ENCODE assay signal across 10 cellular contexts in the genomic region with DNA sequence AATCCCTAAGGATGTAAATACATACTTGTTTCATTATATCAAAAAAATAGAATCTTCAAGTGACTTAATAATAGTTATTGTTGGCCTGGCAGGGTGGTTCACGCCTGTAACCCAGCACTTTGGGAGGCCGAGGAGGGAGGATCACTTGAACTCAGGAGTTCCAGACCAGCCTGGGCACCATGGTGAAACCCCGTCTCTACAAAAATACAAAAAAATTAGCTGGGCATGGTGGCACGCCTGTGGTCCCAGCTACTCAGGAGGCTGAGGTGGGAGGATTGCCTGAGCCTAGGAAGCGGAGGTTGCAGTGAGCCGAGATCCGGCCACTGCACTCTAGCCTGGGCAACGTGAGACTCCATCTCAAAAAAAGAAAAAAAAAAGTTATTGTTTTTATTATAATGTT. TPM values are rescaled to one million over a fixed set of nuclear protein-coding genes. Genes with fewer than 3 reads are reported as not detected.
DNase-seq lines count a peak whose midpoint lies in the region; ATAC-seq and TF ChIP-seq lines count a peak whose summit lies in the region.
"Had no signal": no experiment of that assay in that cellular context is flagged by ENCODE, and none has a peak within 500 bp of the region (broad histone marks: within the 10 kb centered on the region; RNA-seq: fewer than 3 reads in every experiment).

No MANE protein-coding gene starts in this region.

- WGBS in hepatocyte (ENCODE audit: low lambda C conversion rate, missing lambda C conversion rate) = 95% methylated on average over 8 of the region's 8 CpGs

- H3K4me1 ChIP-seq in hepatocyte (ENCODE audit: insufficient read depth) = peaks cover 15% of the 10 kb centered on the region

- H3K27me3 Mint-ChIP-seq in activated T-cell treated with anti-CD3 and anti-CD28 coated beads, Interleukin-2, amount 50 U/mL, for 4 hours (ENCODE audit: low read depth) = no peaks in the 10 kb centered on the region
- H3K27me3 Mint-ChIP-seq in activated CD4-positive, alpha-beta memory T cell treated with anti-CD3 and anti-CD28 coated beads for 36 hours = no peaks in the 10 kb centered on the region
- no peaks in the 10 kb centered on the region for H3K27me3 Mint-ChIP-seq in stimulated activated naive B cell treated with anti-CD40 and anti-IgM and Interleukin-4, amounts not matched to agents 10 μg/mL and 1 μg/mL and 100 μg/mL, for 72 hours

- no peaks in the 10 kb centered on the region for H3K9me3 ChIP-seq in hepatocyte (ENCODE audit: low read depth)

- CTCF ChIA-PET in activated CD4-positive, alpha-beta memory T cell treated with anti-CD3 and anti-CD28 coated beads for 36 hours (lab: Charles Lee) = no interaction called here

- ATAC-seq in activated T-cell treated with anti-CD3 and anti-CD28 coated beads, Interleukin-2, amount 50 U/mL, for 4 hours = no peak
- no peak for ATAC-seq in stimulated activated naive B cell treated with anti-CD40 and anti-IgM and Interleukin-4, amounts not matched to agents 10 μg/mL and 1 μg/mL and 100 μg/mL, for 72 hours (replicated peaks)
- no peak for ATAC-seq in HG02970 (IDR thresholded peaks at IDR 0.05; ENCODE audit: low FRiP score, unreplicated experiment)

- H4K20me1 ChIP-seq in hepatocyte (ENCODE audit: insufficient read depth, poor library complexity, severe bottlenecking) = peaks cover 52% of the 10 kb centered on the region

- peaks cover 65% of the 10 kb centered on the region for H3K4me1 Mint-ChIP-seq in activated T-cell treated with anti-CD3 and anti-CD28 coated beads, Interleukin-2, amount 50 U/mL, for 4 hours (ENCODE audit: low read depth)
- H3K4me1 Mint-ChIP-seq in activated CD4-positive, alpha-beta memory T cell treated with anti-CD3 and anti-CD28 coated beads for 36 hours (ENCODE audit: low read depth) = peaks cover 65% of the 10 kb centered on the region
- H3K4me1 Mint-ChIP-seq in stimulated activated naive B cell treated with anti-CD40 and anti-IgM and Interleukin-4, amounts not matched to agents 10 μg/mL and 1 μg/mL and 100 μg/mL, for 72 hours = peaks cover 12 to 40% of the 10 kb centered on the region in 2 donors

- H3K9me3 Mint-ChIP-seq in activated T-cell treated with anti-CD3 and anti-CD28 coated beads, Interleukin-2, amount 50 U/mL, for 4 hours = no peaks in the 10 kb centered on the region
- H3K9me3 Mint-ChIP-seq in activated CD4-positive, alpha-beta memory T cell treated with anti-CD3 and anti-CD28 coated beads for 36 hours = no peaks in the 10 kb centered on the region
- no peaks in the 10 kb centered on the region for H3K9me3 Mint-ChIP-seq in stimulated activated naive B cell treated with anti-CD40 and anti-IgM and Interleukin-4, amounts not matched to agents 10 μg/mL and 1 μg/mL and 100 μg/mL, for 72 hours

- no peak overlapping the region for H3K4me3 ChIP-seq in hepatocyte

- no peak for TF ChIP-seq CTCF in hepatocyte (IDR thresholded peaks at IDR 0.05; ENCODE audit: poor library complexity)

- H3K36me3 ChIP-seq in hepatocyte (replicated peaks; ENCODE audit: insufficient read depth, low read depth) = no peaks in the 10 kb centered on the region

- no peak overlapping the region for H3K27ac ChIP-seq in hepatocyte

- intact Hi-C loops in activated CD4-positive, alpha-beta memory T cell treated with anti-CD3 and anti-CD28 coated beads for 36 hours (cut with micrococcal nuclease) = loop anchor here (1.0 to 5.0 kb wide), 8 partner anchors 13 to 1960 kb away; partner anchors contain the start of gene KICS2

- POLR2A ChIA-PET in activated CD4-positive, alpha-beta memory T cell treated with anti-CD3 and anti-CD28 coated beads for 36 hours (lab: Charles Lee) = no interaction called here

- H3K36me3 Mint-ChIP-seq in activated T-cell treated with anti-CD3 and anti-CD28 coated beads, Interleukin-2, amount 50 U/mL, for 4 hours (ENCODE audit: insufficient read depth) = peaks cover 18% of the 10 kb centered on the region
- H3K36me3 Mint-ChIP-seq in activated CD4-positive, alpha-beta memory T cell treated with anti-CD3 and anti-CD28 coated beads for 36 hours = peaks cover 18% of the 10 kb centered on the region
- peaks cover 13 to 20% of the 10 kb centered on the region in 2 donors for H3K36me3 Mint-ChIP-seq in stimulated activated naive B cell treated with anti-CD40 and anti-IgM and Interleukin-4, amounts not matched to agents 10 μg/mL and 1 μg/mL and 100 μg/mL, for 72 hours

- peak overlapping the region; percentile 87 for H3K4me2 ChIP-seq in hepatocyte

- no peaks in the 10 kb centered on the region for H3K27me3 ChIP-seq in hepatocyte

- peak overlapping the region; percentile 59 for H3K27ac Mint-ChIP-seq in activated CD4-positive, alpha-beta memory T cell treated with anti-CD3 and anti-CD28 coated beads for 36 hours
- no peak overlapping the region for H3K27ac Mint-ChIP-seq in stimulated activated naive B cell treated with anti-CD40 and anti-IgM and Interleukin-4, amounts not matched to agents 10 μg/mL and 1 μg/mL and 100 μg/mL, for 72 hours

- DNase-seq in activated T-cell treated with anti-CD3 and anti-CD28 coated beads, Interleukin-2, amount 50 U/mL, for 4 hours = no peak
- DNase-seq in activated T-cell treated with anti-CD3 and anti-CD28 coated beads, Interleukin-2, amount 50 U/mL, for 48 hours = no peak
- no peak for DNase-seq in activated CD4-positive, alpha-beta memory T cell treated with anti-CD3 and anti-CD28 coated beads for 36 hours
- no peak for DNase-seq in hepatocyte (ENCODE audit: low spot score)
- DNase-seq in stimulated activated naive B cell treated with anti-CD40 and anti-IgM and Interleukin-4, amounts not matched to agents 10 μg/mL and 1 μg/mL and 100 μg/mL, for 72 hours = no peak
- no peak for DNase-seq in stimulated activated CD4-positive, alpha-beta T cell treated with anti-CD3 and anti-CD28 coated beads, Interleukin-4, amount 100 ng/mL, for 24 hours
- no peak for DNase-seq in stimulated activated CD4-positive, alpha-beta T cell treated with anti-CD3 and anti-CD28 coated beads, Interleukin-15, amount 100 ng/mL, for 24 hours
- DNase-seq: foreskin melanocyte, NCI-H774 had no signal

- H3K4me3 Mint-ChIP-seq in activated T-cell treated with anti-CD3 and anti-CD28 coated beads, Interleukin-2, amount 50 U/mL, for 4 hours = peak overlapping the region; percentile 100
- H3K4me3 Mint-ChIP-seq in activated CD4-positive, alpha-beta memory T cell treated with anti-CD3 and anti-CD28 coated beads for 36 hours = peak overlapping the region; percentile 94
- H3K4me3 Mint-ChIP-seq in stimulated activated naive B cell treated with anti-CD40 and anti-IgM and Interleukin-4, amounts not matched to agents 10 μg/mL and 1 μg/mL and 100 μg/mL, for 72 hours = peak overlapping the region; percentile 68 to 88

- no peaks in the 10 kb centered on the region for H3K9me2 ChIP-seq in hepatocyte (replicated peaks; ENCODE audit: insufficient read depth)

- no peak overlapping the region for H2AFZ ChIP-seq in hepatocyte

- H3K79me2 ChIP-seq in hepatocyte = peaks cover 66% of the 10 kb centered on the region

RNA-seq across cellular contexts. Expression of gene USP15, which starts 1.7 kb away (rescaled TPM):
- 10 to 100 TPM; 82.0 to 98.2 (median 94.3) TPM for total RNA-seq in activated T-cell treated with anti-CD3 and anti-CD28 coated beads, Interleukin-2, amount 50 U/mL, for 4 hours
- total RNA-seq in activated CD4-positive, alpha-beta memory T cell treated with anti-CD3 and anti-CD28 coated beads for 36 hours = 10 to 100 TPM; 76.8 to 82.8 TPM
- total RNA-seq in hepatocyte = 42.4 and 49.1 TPM in 2 replicates
- 20.6 and 30.3 TPM in 2 replicates for polyA plus RNA-seq in hepatocyte
